In the genomic region with DNA sequence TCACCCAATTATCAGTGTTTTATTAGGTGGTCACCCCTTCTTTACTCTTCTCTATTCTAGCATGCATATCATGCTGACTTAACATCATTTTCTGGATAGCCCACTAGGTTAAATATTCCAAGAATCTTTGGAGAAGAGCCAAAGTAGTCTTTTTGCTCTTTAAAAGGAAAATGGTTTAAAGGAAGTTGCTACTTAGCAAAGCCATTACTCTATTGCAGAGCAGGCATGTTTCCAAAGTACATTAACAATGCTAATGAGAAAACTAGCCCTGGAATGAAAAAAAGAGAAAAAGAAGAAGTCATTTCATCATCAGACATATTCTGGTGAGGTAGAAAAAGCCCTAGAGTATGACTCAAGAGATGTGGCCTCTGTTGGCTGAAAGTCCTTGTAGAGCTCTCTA, we compare ENCODE assay signal across 15 cellular contexts.
"Had no signal": no experiment of that assay in that cellular context is flagged by ENCODE, and none has a peak within 500 bp of the region (broad histone marks: within the 10 kb centered on the region; RNA-seq: fewer than 3 reads in every experiment).

No MANE protein-coding gene starts in this region.

- H3K4me3 ChIP-seq: esophagus squamous epithelium, left ventricle myocardium inferior, testis had no signal

- ATAC-seq: activated CD8-positive, alpha-beta memory T cell treated with anti-CD3 and anti-CD28 coated beads, Interleukin-2, amount 10 ng/mL, durations not matched to agents 7 days and 5 days; activated naive CD4-positive, alpha-beta T cell treated with anti-CD3 and anti-CD28 coated beads, Interleukin-2, amount 50 U/mL, for 72 hours; foreskin keratinocyte; stimulated activated naive CD8-positive, alpha-beta T cell treated with anti-CD3 and anti-CD28 coated beads, Interleukin-15, amount 100 ng/mL, for 72 hours had no signal

- H3K36me3 Mint-ChIP-seq: activated CD8-positive, alpha-beta memory T cell treated with anti-CD3 and anti-CD28 coated beads, Interleukin-2, amount 10 ng/mL, durations not matched to agents 7 days and 5 days; activated naive CD4-positive, alpha-beta T cell treated with anti-CD3 and anti-CD28 coated beads, Interleukin-2, amount 50 U/mL, for 72 hours had no signal

- H3K9me3 Mint-ChIP-seq: activated naive CD4-positive, alpha-beta T cell treated with anti-CD3 and anti-CD28 coated beads, Interleukin-2, amount 50 U/mL, for 72 hours; activated T-cell treated with anti-CD3 and anti-CD28 coated beads, Interleukin-2, amount 50 U/mL, for 24 hours; stimulated activated naive CD8-positive, alpha-beta T cell treated with anti-CD3 and anti-CD28 coated beads, Interleukin-15, amount 100 ng/mL, for 72 hours had no signal

- H3K4me3 Mint-ChIP-seq: activated CD8-positive, alpha-beta memory T cell treated with anti-CD3 and anti-CD28 coated beads, Interleukin-2, amount 10 ng/mL, durations not matched to agents 7 days and 5 days; activated T-cell treated with anti-CD3 and anti-CD28 coated beads, Interleukin-2, amount 50 U/mL, for 24 hours; stimulated activated naive CD8-positive, alpha-beta T cell treated with anti-CD3 and anti-CD28 coated beads, Interleukin-15, amount 100 ng/mL, for 72 hours had no signal

- H3K4me1 Mint-ChIP-seq: activated CD8-positive, alpha-beta memory T cell treated with anti-CD3 and anti-CD28 coated beads, Interleukin-2, amount 10 ng/mL, durations not matched to agents 7 days and 5 days; stimulated activated naive CD8-positive, alpha-beta T cell treated with anti-CD3 and anti-CD28 coated beads, Interleukin-15, amount 100 ng/mL, for 72 hours had no signal

- DNase-seq: activated CD4-positive, alpha-beta T cell treated with anti-CD3 and anti-CD28 coated beads, Interleukin-2, amount 50 U/mL, for 4 hours; activated CD4-positive, CD25-positive, alpha-beta regulatory T cell treated with anti-CD3 and anti-CD28 coated beads, Interleukin-2, amount 50 U/mL, for 72 hours; activated CD8-positive, alpha-beta memory T cell treated with anti-CD3 and anti-CD28 coated beads, Interleukin-2, amount 10 ng/mL, durations not matched to agents 7 days and 5 days; activated effector memory CD4-positive, alpha-beta T cell treated with anti-CD3 and anti-CD28 coated beads, Interleukin-2, amount 50 U/mL, for 16 hours; activated T-cell treated with anti-CD3 and anti-CD28 coated beads, Interleukin-2, amount 50 U/mL, for 24 hours; amygdala; esophagus squamous epithelium; foreskin keratinocyte; islet precursor cell; left ventricle myocardium inferior; mesenchymal stem cell; stimulated activated CD4-positive, alpha-beta T cell treated with anti-CD3 and anti-CD28 coated beads, Interleukin-4, amount 100 ng/mL, for 24 hours; stimulated activated naive CD8-positive, alpha-beta T cell treated with anti-CD3 and anti-CD28 coated beads, Interleukin-15, amount 100 ng/mL, for 72 hours; testis had no signal
